1 cellular context compared by ENCODE assay signal in genomic region chr10:89252225-89252585, GRCh38.
TF ChIP-seq lines count a peak whose summit lies in the region.

No MANE protein-coding gene starts in this region.

TF ChIP-seq in GM12878, 131 proteins besides CTCF, POLR2A, EP300 and RAD21:
- TF ChIP-seq ZBTB40 (IDR thresholded peaks at IDR 0.05; ENCODE audit: borderline replicate concordance): no peak
- no peak for TF ChIP-seq TBL1XR1 (IDR thresholded peaks at IDR 0.05; ENCODE audit: low read depth, low read length)
- no peak for TF ChIP-seq SMAD5 (IDR thresholded peaks at IDR 0.05; ENCODE audit: low read depth)
- TF ChIP-seq MLLT1 (IDR thresholded peaks at IDR 0.05): no peak
- TF ChIP-seq CBFB (IDR thresholded peaks at IDR 0.05; ENCODE audit: low read depth): no peak
- no peak for TF ChIP-seq MXI1 (IDR thresholded peaks at IDR 0.05; ENCODE audit: low read depth, low read length)
- no peak for TF ChIP-seq SIX5 (IDR thresholded peaks at IDR 0.05; ENCODE audit: low read depth, low read length, severe bottlenecking)
- no peak for TF ChIP-seq DPF2 (IDR thresholded peaks at IDR 0.05)
- TF ChIP-seq BCLAF1 (IDR thresholded peaks at IDR 0.05): no peak
- no peak for TF ChIP-seq NFYA (IDR thresholded peaks at IDR 0.05; ENCODE audit: borderline replicate concordance, low read depth, low read length)
- TF ChIP-seq LARP7 (IDR thresholded peaks at IDR 0.05): no peak
- TF ChIP-seq STAT3 (IDR thresholded peaks at IDR 0.05; ENCODE audit: low read depth, low read length): no peak
- no peak for TF ChIP-seq SUPT20H (IDR thresholded peaks at IDR 0.05; ENCODE audit: borderline replicate concordance, control insufficient read depth, low read depth, low read length)
- no peak for TF ChIP-seq CHD4 (IDR thresholded peaks at IDR 0.05)
- no peak for TF ChIP-seq ATF7 (IDR thresholded peaks at IDR 0.05; ENCODE audit: low read depth)
